17 cellular contexts compared by ENCODE assay signal in the genomic region with DNA sequence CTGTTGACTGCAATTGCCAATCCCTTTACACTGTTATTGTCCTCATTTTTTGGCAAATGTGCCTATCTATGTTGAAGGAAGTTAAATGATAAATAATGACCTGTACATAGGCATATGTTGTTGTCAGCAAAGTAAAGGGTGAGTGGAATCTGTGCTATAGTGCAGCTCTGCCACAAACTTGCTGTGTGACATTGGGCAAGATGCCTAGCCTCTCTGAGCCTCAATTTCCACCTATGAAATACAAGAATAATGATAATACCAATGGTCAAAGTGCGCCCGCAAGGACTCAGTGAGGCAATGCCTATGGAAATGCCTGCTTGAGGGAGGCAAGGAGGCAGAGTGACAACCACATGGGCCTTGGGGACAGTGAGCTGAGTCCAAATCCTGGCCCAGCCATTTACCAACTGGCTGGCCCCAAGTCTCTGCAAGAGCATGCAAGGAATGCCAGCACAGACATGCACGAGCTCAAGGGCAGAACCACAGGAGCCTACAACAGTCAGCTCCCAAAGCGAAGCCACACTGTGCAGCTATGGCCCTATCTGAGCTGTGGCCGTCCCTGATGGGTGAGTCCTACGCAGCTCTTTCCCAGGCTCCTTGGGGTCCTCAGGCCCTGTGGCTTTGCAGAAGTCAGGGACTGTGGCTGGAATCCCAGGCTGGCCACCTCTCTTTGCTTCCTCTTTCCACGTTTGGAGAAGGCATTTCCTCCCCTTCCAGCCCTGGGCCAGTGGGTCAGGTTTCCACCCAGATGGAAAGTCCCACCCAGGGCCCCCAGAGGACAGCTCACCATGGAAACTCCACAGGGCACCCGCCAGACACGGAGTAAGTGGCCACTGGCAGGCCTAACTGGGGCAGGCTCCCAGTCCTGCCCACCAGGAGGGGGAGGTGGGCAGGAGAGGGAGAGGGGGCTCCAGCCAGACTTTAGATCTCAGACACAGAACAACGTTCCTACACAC.
"Had no signal": no experiment of that assay in that cellular context is flagged by ENCODE, and none has a peak within 500 bp of the region (broad histone marks: within the 10 kb centered on the region; RNA-seq: fewer than 3 reads in every experiment).

No MANE protein-coding gene starts in this region.

- DNase-seq: activated CD4-positive, alpha-beta memory T cell treated with anti-CD3 and anti-CD28 coated beads, Interleukin-2, amount 10 ng/mL, durations not matched to agents 7 days and 5 days; activated CD4-positive, alpha-beta T cell treated with anti-CD3 and anti-CD28 coated beads for 36 hours; activated naive CD8-positive, alpha-beta T cell treated with anti-CD3 and anti-CD28 coated beads, Interleukin-2, amount 10 ng/mL, durations not matched to agents 7 days and 5 days; activated T-cell treated with anti-CD3 and anti-CD28 coated beads, Interleukin-2, amount 50 U/mL, for 72 hours; aorta; effector memory CD4-positive, alpha-beta T cell; hippocampal formation; kidney glomerular epithelial cell; mammary epithelial cell; spleen; stimulated activated CD4-positive, alpha-beta T cell treated with anti-CD3 and anti-CD28 coated beads, Interleukin-2, amount 100 ng/mL, for 24 hours; stimulated activated naive CD8-positive, alpha-beta T cell treated with anti-CD3 and anti-CD28 coated beads, Interleukin-15, Interleukin-2, amounts not matched to agents 100 U/mL and 50 U/mL, for 24 hours; T-helper 9 cell; testis; WERI-Rb-1 had no signal

- H3K27ac ChIP-seq: coronary artery, testis, WERI-Rb-1 had no signal

- H3K4me1 Mint-ChIP-seq: activated CD4-positive, alpha-beta memory T cell treated with anti-CD3 and anti-CD28 coated beads, Interleukin-2, amount 10 ng/mL, durations not matched to agents 7 days and 5 days; activated CD4-positive, alpha-beta T cell treated with anti-CD3 and anti-CD28 coated beads for 36 hours; activated naive CD8-positive, alpha-beta T cell treated with anti-CD3 and anti-CD28 coated beads, Interleukin-2, amount 10 ng/mL, durations not matched to agents 7 days and 5 days had no signal

- H3K27me3 Mint-ChIP-seq: activated CD4-positive, alpha-beta memory T cell treated with anti-CD3 and anti-CD28 coated beads, Interleukin-2, amount 10 ng/mL, durations not matched to agents 7 days and 5 days; activated CD4-positive, alpha-beta T cell treated with anti-CD3 and anti-CD28 coated beads for 36 hours had no signal

- H3K9me3 ChIP-seq: spleen, testis had no signal

- H3K9me3 Mint-ChIP-seq: activated CD4-positive, alpha-beta memory T cell treated with anti-CD3 and anti-CD28 coated beads, Interleukin-2, amount 10 ng/mL, durations not matched to agents 7 days and 5 days; activated naive CD8-positive, alpha-beta T cell treated with anti-CD3 and anti-CD28 coated beads, Interleukin-2, amount 10 ng/mL, durations not matched to agents 7 days and 5 days; activated T-cell treated with anti-CD3 and anti-CD28 coated beads, Interleukin-2, amount 50 U/mL, for 72 hours; neural crest cell had no signal

- H3K27me3 ChIP-seq: spleen, testis had no signal

- ATAC-seq: activated CD4-positive, alpha-beta T cell treated with anti-CD3 and anti-CD28 coated beads for 36 hours; activated T-cell treated with anti-CD3 and anti-CD28 coated beads, Interleukin-2, amount 50 U/mL, for 72 hours; stimulated activated naive CD8-positive, alpha-beta T cell treated with anti-CD3 and anti-CD28 coated beads, Interleukin-15, Interleukin-2, amounts not matched to agents 100 U/mL and 50 U/mL, for 24 hours had no signal

- H3K36me3 ChIP-seq: spleen, WERI-Rb-1 had no signal

- H3K27ac Mint-ChIP-seq: activated CD4-positive, alpha-beta memory T cell treated with anti-CD3 and anti-CD28 coated beads, Interleukin-2, amount 10 ng/mL, durations not matched to agents 7 days and 5 days; activated CD4-positive, alpha-beta T cell treated with anti-CD3 and anti-CD28 coated beads for 36 hours; activated naive CD8-positive, alpha-beta T cell treated with anti-CD3 and anti-CD28 coated beads, Interleukin-2, amount 10 ng/mL, durations not matched to agents 7 days and 5 days; activated T-cell treated with anti-CD3 and anti-CD28 coated beads, Interleukin-2, amount 50 U/mL, for 72 hours had no signal

- H3K4me3 Mint-ChIP-seq: activated CD4-positive, alpha-beta memory T cell treated with anti-CD3 and anti-CD28 coated beads, Interleukin-2, amount 10 ng/mL, durations not matched to agents 7 days and 5 days; activated CD4-positive, alpha-beta T cell treated with anti-CD3 and anti-CD28 coated beads for 36 hours; activated naive CD8-positive, alpha-beta T cell treated with anti-CD3 and anti-CD28 coated beads, Interleukin-2, amount 10 ng/mL, durations not matched to agents 7 days and 5 days; activated T-cell treated with anti-CD3 and anti-CD28 coated beads, Interleukin-2, amount 50 U/mL, for 72 hours; neural crest cell had no signal

- H3K4me3 ChIP-seq: coronary artery, spleen, testis had no signal
